In the genomic region with DNA sequence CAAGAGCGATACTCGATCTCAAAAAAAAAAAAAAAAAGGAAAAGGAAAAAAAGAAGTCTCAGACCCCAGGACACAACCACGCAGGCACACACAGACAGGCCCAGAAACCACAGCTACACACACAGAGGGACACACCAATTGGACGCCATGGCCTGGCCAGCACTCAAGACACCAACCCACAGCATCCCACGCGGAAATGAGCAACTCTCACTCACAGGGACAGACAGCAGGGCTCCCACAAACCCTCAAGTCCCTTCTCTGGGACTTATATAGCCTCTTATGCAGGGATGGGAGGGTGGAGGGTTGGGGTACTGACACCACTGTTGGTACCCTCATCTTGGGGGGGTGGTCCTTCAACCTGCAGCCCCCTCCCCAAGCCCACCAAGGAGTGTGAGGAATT, we compare ENCODE assay signal across 1 cellular context.
TF ChIP-seq lines count a peak whose summit lies in the region.

No MANE protein-coding gene starts in this region.

TF ChIP-seq in WTC11, 78 proteins besides CTCF, POLR2A, EP300 and RAD21 (continued from another document):
- TF ChIP-seq, protein P1, sequence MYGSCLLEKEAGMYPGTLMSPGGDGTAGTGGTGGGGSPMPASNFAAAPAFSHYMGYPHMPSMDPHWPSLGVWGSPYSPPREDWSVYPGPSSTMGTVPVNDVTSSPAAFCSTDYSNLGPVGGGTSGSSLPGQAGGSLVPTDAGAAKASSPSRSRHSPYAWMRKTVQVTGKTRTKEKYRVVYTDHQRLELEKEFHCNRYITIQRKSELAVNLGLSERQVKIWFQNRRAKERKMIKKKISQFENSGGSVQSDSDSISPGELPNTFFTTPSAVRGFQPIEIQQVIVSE (CRISPR knock-in tag; IDR thresholded peaks at IDR 0.05; ENCODE audit: borderline replicate concordance), result no peak
- TF ChIP-seq, protein P2, sequence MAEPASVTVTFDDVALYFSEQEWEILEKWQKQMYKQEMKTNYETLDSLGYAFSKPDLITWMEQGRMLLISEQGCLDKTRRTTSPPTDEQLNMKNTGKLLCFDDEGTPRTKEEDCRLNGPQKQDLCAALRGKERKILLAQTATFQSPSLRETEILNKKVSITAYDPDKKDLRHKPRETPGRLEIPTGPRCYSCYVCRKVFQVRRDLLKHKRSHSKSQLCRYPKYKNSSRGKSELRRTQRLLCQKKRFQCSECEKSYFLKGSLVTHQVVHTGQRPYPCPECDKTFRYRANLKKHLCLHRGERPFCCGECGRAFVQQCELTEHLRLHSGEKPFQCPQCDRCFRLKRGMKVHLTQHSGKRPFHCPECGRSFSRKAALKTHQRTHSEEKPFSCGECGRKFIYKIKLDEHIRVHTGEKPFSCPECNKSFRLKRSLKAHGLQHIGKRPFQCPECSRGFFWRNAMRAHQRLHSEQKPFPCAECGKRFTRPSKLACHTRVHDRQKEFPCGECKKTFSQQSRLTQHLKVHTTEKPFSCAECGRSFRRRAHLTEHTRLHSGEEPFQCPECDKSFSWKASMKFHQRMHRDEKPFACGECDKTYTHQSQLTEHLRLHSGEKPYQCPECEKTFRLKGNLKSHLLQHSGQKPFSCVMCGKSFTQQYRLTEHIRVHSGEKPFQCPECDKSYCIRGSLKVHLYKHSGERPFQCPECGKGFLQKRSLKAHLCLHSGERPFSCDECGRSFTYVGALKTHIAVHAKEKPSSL (CRISPR knock-in tag; conservative IDR thresholded peaks at IDR 0.05), result no peak
- TF ChIP-seq ZNF396 (CRISPR knock-in tag; IDR thresholded peaks at IDR 0.05; ENCODE audit: borderline replicate concordance) (no peak), RORB (CRISPR knock-in tag; IDR thresholded peaks at IDR 0.05) (no peak), FOXP1 (CRISPR knock-in tag; IDR thresholded peaks at IDR 0.05; ENCODE audit: borderline replicate concordance) (no peak)
- TF ChIP-seq, protein P3, sequence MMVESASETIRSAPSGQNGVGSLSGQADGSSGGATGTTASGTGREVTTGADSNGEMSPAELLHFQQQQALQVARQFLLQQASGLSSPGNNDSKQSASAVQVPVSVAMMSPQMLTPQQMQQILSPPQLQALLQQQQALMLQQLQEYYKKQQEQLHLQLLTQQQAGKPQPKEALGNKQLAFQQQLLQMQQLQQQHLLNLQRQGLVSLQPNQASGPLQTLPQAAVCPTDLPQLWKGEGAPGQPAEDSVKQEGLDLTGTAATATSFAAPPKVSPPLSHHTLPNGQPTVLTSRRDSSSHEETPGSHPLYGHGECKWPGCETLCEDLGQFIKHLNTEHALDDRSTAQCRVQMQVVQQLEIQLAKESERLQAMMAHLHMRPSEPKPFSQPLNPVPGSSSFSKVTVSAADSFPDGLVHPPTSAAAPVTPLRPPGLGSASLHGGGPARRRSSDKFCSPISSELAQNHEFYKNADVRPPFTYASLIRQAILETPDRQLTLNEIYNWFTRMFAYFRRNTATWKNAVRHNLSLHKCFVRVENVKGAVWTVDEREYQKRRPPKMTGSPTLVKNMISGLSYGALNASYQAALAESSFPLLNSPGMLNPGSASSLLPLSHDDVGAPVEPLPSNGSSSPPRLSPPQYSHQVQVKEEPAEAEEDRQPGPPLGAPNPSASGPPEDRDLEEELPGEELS (CRISPR knock-in tag; IDR thresholded peaks at IDR 0.05), result no peak
- TF ChIP-seq, protein P4, sequence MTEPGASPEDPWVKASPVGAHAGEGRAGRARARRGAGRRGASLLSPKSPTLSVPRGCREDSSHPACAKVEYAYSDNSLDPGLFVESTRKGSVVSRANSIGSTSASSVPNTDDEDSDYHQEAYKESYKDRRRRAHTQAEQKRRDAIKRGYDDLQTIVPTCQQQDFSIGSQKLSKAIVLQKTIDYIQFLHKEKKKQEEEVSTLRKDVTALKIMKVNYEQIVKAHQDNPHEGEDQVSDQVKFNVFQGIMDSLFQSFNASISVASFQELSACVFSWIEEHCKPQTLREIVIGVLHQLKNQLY (CRISPR knock-in tag; IDR thresholded peaks at IDR 0.05), result no peak
- TF ChIP-seq, protein P5, sequence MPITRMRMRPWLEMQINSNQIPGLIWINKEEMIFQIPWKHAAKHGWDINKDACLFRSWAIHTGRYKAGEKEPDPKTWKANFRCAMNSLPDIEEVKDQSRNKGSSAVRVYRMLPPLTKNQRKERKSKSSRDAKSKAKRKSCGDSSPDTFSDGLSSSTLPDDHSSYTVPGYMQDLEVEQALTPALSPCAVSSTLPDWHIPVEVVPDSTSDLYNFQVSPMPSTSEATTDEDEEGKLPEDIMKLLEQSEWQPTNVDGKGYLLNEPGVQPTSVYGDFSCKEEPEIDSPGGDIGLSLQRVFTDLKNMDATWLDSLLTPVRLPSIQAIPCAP (CRISPR knock-in tag; IDR thresholded peaks at IDR 0.05), result no peak
